12 cellular contexts compared by ENCODE assay signal in genomic region chr13:27132538-27132937, GRCh38. TPM values are rescaled to one million over a fixed set of nuclear protein-coding genes. Genes with fewer than 3 reads are reported as not detected.
A peak's percentile ranks its signal among the peaks of the same experiment; 100 is the strongest.
DNase-seq lines count a peak whose midpoint lies in the region; ATAC-seq and TF ChIP-seq lines count a peak whose summit lies in the region.
"Had no signal": no experiment of that assay in that cellular context is flagged by ENCODE, and none has a peak within 500 bp of the region (broad histone marks: within the 10 kb centered on the region; RNA-seq: fewer than 3 reads in every experiment).

No MANE protein-coding gene starts in this region.

- H3K27me3 Mint-ChIP-seq in activated naive CD8-positive, alpha-beta T cell treated with anti-CD3 and anti-CD28 coated beads, Interleukin-2, amount 10 ng/mL, durations not matched to agents 7 days and 5 days = no peaks in the 10 kb centered on the region

- CTCF ChIA-PET in HEK293T (lab: Yijun Ruan, JAX) = interaction anchor here (0.7 kb wide), 1 partner anchor 87 kb away, joined by 3 read pairs; no protein-coding TSS in a partner anchor

- no peak overlapping the region; the same call in 1 of the 2 replicates for H3K4me3 ChIP-seq in GM12865 (ENCODE audit: low read depth, low read length)

- peak overlapping the region; percentile 17 for H3K4me3 Mint-ChIP-seq in activated naive CD8-positive, alpha-beta T cell treated with anti-CD3 and anti-CD28 coated beads, Interleukin-2, amount 10 ng/mL, durations not matched to agents 7 days and 5 days

- peak; percentile 28 for ATAC-seq in GM19397 (IDR thresholded peaks at IDR 0.05; ENCODE audit: unreplicated experiment)
- ATAC-seq in HG03108 (IDR thresholded peaks at IDR 0.05; ENCODE audit: unreplicated experiment) = peak; percentile 35
- no peak for ATAC-seq in activated naive CD8-positive, alpha-beta T cell treated with anti-CD3 and anti-CD28 coated beads, Interleukin-2, amount 10 ng/mL, durations not matched to agents 7 days and 5 days (ENCODE audit: low read depth)
- ATAC-seq in HG02840 (IDR thresholded peaks at IDR 0.05; ENCODE audit: low FRiP score, unreplicated experiment) = no peak
- no peak for ATAC-seq in HG03565 (IDR thresholded peaks at IDR 0.05; ENCODE audit: unreplicated experiment)

- H3K36me3 Mint-ChIP-seq in activated naive CD8-positive, alpha-beta T cell treated with anti-CD3 and anti-CD28 coated beads, Interleukin-2, amount 10 ng/mL, durations not matched to agents 7 days and 5 days = peaks cover 11% of the 10 kb centered on the region

- H3K27ac Mint-ChIP-seq in activated naive CD8-positive, alpha-beta T cell treated with anti-CD3 and anti-CD28 coated beads, Interleukin-2, amount 10 ng/mL, durations not matched to agents 7 days and 5 days = peak overlapping the region; percentile 64

- POLR2A ChIA-PET in activated naive CD8-positive, alpha-beta T cell treated with anti-CD3 and anti-CD28 coated beads, Interleukin-2, amount 10 ng/mL, durations not matched to agents 7 days and 5 days (lab: Charles Lee) = interaction anchor here (0.6 to 1.0 kb wide), 4 partner anchors 38 to 88 kb away, joined by 3 to 5 read pairs (median 3); no protein-coding TSS in a partner anchor
- POLR2A ChIA-PET in HEK293T (lab: Yijun Ruan, JAX) = no interaction called here

- no peak for TF ChIP-seq CTCF in GM12865 (IDR thresholded peaks at IDR 0.05; ENCODE audit: insufficient read depth, low read depth, low read length, missing control alignments)

- peaks cover 42% of the 10 kb centered on the region for H3K4me1 Mint-ChIP-seq in activated naive CD8-positive, alpha-beta T cell treated with anti-CD3 and anti-CD28 coated beads, Interleukin-2, amount 10 ng/mL, durations not matched to agents 7 days and 5 days

- DNase-seq in GM12865 (ENCODE audit: low read depth) = peak; percentile 82
- DNase-seq in activated naive CD8-positive, alpha-beta T cell treated with anti-CD3 and anti-CD28 coated beads, Interleukin-2, amount 10 ng/mL, durations not matched to agents 7 days and 5 days = no peak
- DNase-seq in NCI-H1417 (lab: John Stamatoyannopoulos, UW) = no peak
- DNase-seq in HEK293T (ENCODE audit: extremely low spot score) = no peak
- DNase-seq: COR-L47, hypothalamus, NCI-H1092 treated with DMSO at 0.1 percent for 48 hours, small intestine had no signal

- peaks cover 4% of the 10 kb centered on the region for H3K9me3 Mint-ChIP-seq in activated naive CD8-positive, alpha-beta T cell treated with anti-CD3 and anti-CD28 coated beads, Interleukin-2, amount 10 ng/mL, durations not matched to agents 7 days and 5 days

TF ChIP-seq in HEK293T, 16 proteins besides CTCF, POLR2A, EP300 and RAD21:
- no peak for TF ChIP-seq PKNOX1 (IDR thresholded peaks at IDR 0.05)
- TF ChIP-seq BHLHE40 (IDR thresholded peaks at IDR 0.05; ENCODE audit: borderline replicate concordance) = no peak
- TF ChIP-seq ZNF384 (IDR thresholded peaks at IDR 0.05) = no peak
- TF ChIP-seq NFRKB (IDR thresholded peaks at IDR 0.05) = no peak
- no peak for TF ChIP-seq HDGF (IDR thresholded peaks at IDR 0.05; ENCODE audit: borderline replicate concordance)
- TF ChIP-seq SP1 (IDR thresholded peaks at IDR 0.05) = no peak
- no peak for TF ChIP-seq TARDBP (IDR thresholded peaks at IDR 0.05)
- no peak for TF ChIP-seq FOXA1 (IDR thresholded peaks at IDR 0.05)
- no peak for TF ChIP-seq ELF4 (IDR thresholded peaks at IDR 0.05)
- TF ChIP-seq ARNT (IDR thresholded peaks at IDR 0.05) = no peak
- no peak for TF ChIP-seq FOXK2 (IDR thresholded peaks at IDR 0.05)
- TF ChIP-seq LEF1 (IDR thresholded peaks at IDR 0.05; ENCODE audit: borderline replicate concordance) = no peak
- TF ChIP-seq FOXM1 (IDR thresholded peaks at IDR 0.05; ENCODE audit: borderline replicate concordance) = no peak
TF ChIP-seq in HEK293T: peak in this region for 0.

RNA-seq across cellular contexts. Expression of gene USP12, which starts 39.1 kb away (rescaled TPM):
- total RNA-seq in activated naive CD8-positive, alpha-beta T cell treated with anti-CD3 and anti-CD28 coated beads, Interleukin-2, amount 10 ng/mL, durations not matched to agents 7 days and 5 days = 10 to 100 TPM; 21.4 to 23.9 TPM

Comparison
In these comparisons a context has a peak if more than half of its experiments do, and no peak if none do; other contexts are left out.
1. ATAC-seq: peak in GM19397 (single experiment) and HG03108 (single experiment); none in activated naive CD8-positive, alpha-beta T cell treated with anti-CD3 and anti-CD28 coated beads, Interleukin-2, amount 10 ng/mL, durations not matched to agents 7 days and 5 days (single experiment), HG02840 (single experiment) and HG03565 (single experiment).